Comparison of ENCODE assay signal across 37 cellular contexts in the genomic region with DNA sequence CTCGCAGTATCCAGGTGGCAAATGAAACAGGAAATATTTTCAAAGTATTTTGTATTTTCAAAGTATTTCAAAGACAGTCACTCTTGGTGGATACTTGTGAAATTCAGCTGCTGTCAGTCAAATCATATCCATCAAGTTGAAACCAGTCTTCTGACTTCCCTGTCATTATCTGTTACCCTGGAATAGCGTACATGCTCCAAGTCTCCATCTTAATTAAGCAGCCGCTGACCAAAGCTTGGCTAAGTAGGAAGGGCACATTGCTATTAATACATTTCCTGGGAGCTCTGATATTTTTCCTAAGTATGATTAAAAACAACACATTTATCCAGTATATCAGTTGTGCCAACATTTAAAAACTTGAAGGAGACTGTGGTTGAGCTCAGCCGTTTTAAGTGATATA.
"Had no signal": no experiment of that assay in that cellular context is flagged by ENCODE, and none has a peak within 500 bp of the region (broad histone marks: within the 10 kb centered on the region; RNA-seq: fewer than 3 reads in every experiment).

No MANE protein-coding gene starts in this region.

- H3K27me3 ChIP-seq: adrenal gland, ascending aorta, brain microvascular endothelial cell, breast epithelium, cardiac muscle cell had no signal

- H3K27me3 Mint-ChIP-seq: activated naive CD4-positive, alpha-beta T cell treated with anti-CD3 and anti-CD28 coated beads, Interleukin-2, amount 10 ng/mL, durations not matched to agents 7 days and 5 days; activated naive CD4-positive, alpha-beta T cell treated with anti-CD3 and anti-CD28 coated beads, Interleukin-2, amount 50 U/mL, for 24 hours; activated naive CD8-positive, alpha-beta T cell; activated naive CD8-positive, alpha-beta T cell treated with anti-CD3 and anti-CD28 coated beads for 36 hours; activated naive CD8-positive, alpha-beta T cell treated with anti-CD3 and anti-CD28 coated beads, Interleukin-2, amount 10 ng/mL, durations not matched to agents 7 days and 5 days; activated naive CD8-positive, alpha-beta T cell treated with anti-CD3 and anti-CD28 coated beads, Interleukin-2, amount 50 U/mL, for 24 hours; activated T-cell treated with anti-CD3 and anti-CD28 coated beads, Interleukin-2, amount 50 U/mL, for 24 hours; activated T-helper 17 cell treated with anti-CD3 and anti-CD28 coated beads, Interleukin-2, amount 50 U/mL, for 72 hours; brain had no signal

- DNase-seq: activated effector memory CD4-positive, alpha-beta T cell treated with anti-CD3 and anti-CD28 coated beads, Interleukin-2, amount 50 U/mL, for 16 hours; activated effector memory CD4-positive, alpha-beta T cell treated with Interleukin-2 at 50 U/mL for 16 hours; activated gamma-delta T cell; activated gamma-delta T cell treated with Interleukin-2 at 50 U/mL for 16 hours; activated naive CD4-positive, alpha-beta T cell; activated naive CD4-positive, alpha-beta T cell treated with anti-CD3 and anti-CD28 coated beads for 36 hours; activated naive CD4-positive, alpha-beta T cell treated with anti-CD3 and anti-CD28 coated beads, Interleukin-2, amount 10 ng/mL, durations not matched to agents 7 days and 5 days; activated naive CD4-positive, alpha-beta T cell treated with anti-CD3 and anti-CD28 coated beads, Interleukin-2, amount 50 U/mL, for 16 hours; activated naive CD4-positive, alpha-beta T cell treated with Interleukin-2 at 50 U/mL for 16 hours; activated naive CD8-positive, alpha-beta T cell treated with anti-CD3 and anti-CD28 coated beads for 36 hours; activated naive CD8-positive, alpha-beta T cell treated with anti-CD3 and anti-CD28 coated beads, Interleukin-2, amount 10 ng/mL, durations not matched to agents 7 days and 5 days; activated naive CD8-positive, alpha-beta T cell treated with anti-CD3 and anti-CD28 coated beads, Interleukin-2, amount 50 U/mL, for 24 hours; activated T-cell treated with anti-CD3 and anti-CD28 coated beads for 4 hours; activated T-cell treated with anti-CD3 and anti-CD28 coated beads, Interleukin-2, amount 50 U/mL, for 1 hour; activated T-cell treated with anti-CD3 and anti-CD28 coated beads, Interleukin-2, amount 50 U/mL, for 24 hours; activated T-cell treated with anti-CD3 and anti-CD28 coated beads, Interleukin-2, amount 50 U/mL, for 4 hours; activated T-cell treated with anti-CD3 and anti-CD28 coated beads, Interleukin-2, amount 50 U/mL, for 48 hours; activated T-cell treated with anti-CD3 and anti-CD28 coated beads, Interleukin-2, amount 50 U/mL, for 72 hours; adrenal gland; amniotic stem cell; amygdala; anterior cingulate cortex; aorta; brain microvascular endothelial cell; caudate nucleus; central memory CD4-positive, alpha-beta T cell; cerebellar nuclear complex had no signal

- H3K9me3 ChIP-seq: adrenal gland, ascending aorta, breast epithelium had no signal

- H3K4me3 Mint-ChIP-seq: activated naive CD4-positive, alpha-beta T cell treated with anti-CD3 and anti-CD28 coated beads for 36 hours; activated naive CD4-positive, alpha-beta T cell treated with anti-CD3 and anti-CD28 coated beads, Interleukin-2, amount 10 ng/mL, durations not matched to agents 7 days and 5 days; activated naive CD4-positive, alpha-beta T cell treated with anti-CD3 and anti-CD28 coated beads, Interleukin-2, amount 50 U/mL, for 24 hours; activated naive CD8-positive, alpha-beta T cell; activated naive CD8-positive, alpha-beta T cell treated with anti-CD3 and anti-CD28 coated beads for 36 hours; activated naive CD8-positive, alpha-beta T cell treated with anti-CD3 and anti-CD28 coated beads, Interleukin-2, amount 10 ng/mL, durations not matched to agents 7 days and 5 days; activated naive CD8-positive, alpha-beta T cell treated with anti-CD3 and anti-CD28 coated beads, Interleukin-2, amount 50 U/mL, for 24 hours; activated T-cell treated with anti-CD3 and anti-CD28 coated beads, Interleukin-2, amount 50 U/mL, for 24 hours; activated T-cell treated with anti-CD3 and anti-CD28 coated beads, Interleukin-2, amount 50 U/mL, for 4 hours; activated T-cell treated with anti-CD3 and anti-CD28 coated beads, Interleukin-2, amount 50 U/mL, for 72 hours; activated T-helper 1 cell treated with anti-CD3 and anti-CD28 coated beads, Interleukin-12 subunit alpha, Interleukin-12 subunit beta, Interleukin-2, Interleukin-4 antibody, amounts not matched to agents 30 ng/mL and 10 ng/mL and 1 ng/mL, durations not matched to agents 14 hours and 24 hours and 36 hours; activated T-helper 17 cell treated with anti-CD3 and anti-CD28 coated beads, Interleukin-2, amount 50 U/mL, for 72 hours; brain had no signal

- H3K4me1 Mint-ChIP-seq: activated naive CD4-positive, alpha-beta T cell treated with anti-CD3 and anti-CD28 coated beads, Interleukin-2, amount 10 ng/mL, durations not matched to agents 7 days and 5 days; activated naive CD4-positive, alpha-beta T cell treated with anti-CD3 and anti-CD28 coated beads, Interleukin-2, amount 50 U/mL, for 24 hours; activated naive CD8-positive, alpha-beta T cell treated with anti-CD3 and anti-CD28 coated beads for 36 hours; activated naive CD8-positive, alpha-beta T cell treated with anti-CD3 and anti-CD28 coated beads, Interleukin-2, amount 10 ng/mL, durations not matched to agents 7 days and 5 days; activated naive CD8-positive, alpha-beta T cell treated with anti-CD3 and anti-CD28 coated beads, Interleukin-2, amount 50 U/mL, for 24 hours; activated T-helper 17 cell treated with anti-CD3 and anti-CD28 coated beads, Interleukin-2, amount 50 U/mL, for 72 hours; brain had no signal

- H3K4me3 ChIP-seq: adrenal gland, ascending aorta, breast epithelium, cardiac muscle cell had no signal

- H3K27ac Mint-ChIP-seq: activated naive CD4-positive, alpha-beta T cell treated with anti-CD3 and anti-CD28 coated beads for 36 hours; activated naive CD4-positive, alpha-beta T cell treated with anti-CD3 and anti-CD28 coated beads, Interleukin-2, amount 10 ng/mL, durations not matched to agents 7 days and 5 days; activated naive CD4-positive, alpha-beta T cell treated with anti-CD3 and anti-CD28 coated beads, Interleukin-2, amount 50 U/mL, for 24 hours; activated naive CD4-positive, alpha-beta T cell treated with anti-CD3 and anti-CD28 coated beads, Interleukin-2, amount 50 U/mL, for 72 hours; activated naive CD8-positive, alpha-beta T cell; activated naive CD8-positive, alpha-beta T cell treated with anti-CD3 and anti-CD28 coated beads for 36 hours; activated naive CD8-positive, alpha-beta T cell treated with anti-CD3 and anti-CD28 coated beads, Interleukin-2, amount 10 ng/mL, durations not matched to agents 7 days and 5 days; activated naive CD8-positive, alpha-beta T cell treated with anti-CD3 and anti-CD28 coated beads, Interleukin-2, amount 50 U/mL, for 24 hours; activated T-cell treated with anti-CD3 and anti-CD28 coated beads, Interleukin-2, amount 50 U/mL, for 24 hours; activated T-cell treated with anti-CD3 and anti-CD28 coated beads, Interleukin-2, amount 50 U/mL, for 72 hours; activated T-helper 1 cell treated with anti-CD3 and anti-CD28 coated beads, Interleukin-12 subunit alpha, Interleukin-12 subunit beta, Interleukin-2, Interleukin-4 antibody, amounts not matched to agents 30 ng/mL and 10 ng/mL and 1 ng/mL, durations not matched to agents 14 hours and 24 hours and 36 hours; activated T-helper 17 cell treated with anti-CD3 and anti-CD28 coated beads, Interleukin-2, amount 50 U/mL, for 72 hours; activated T-helper 2 cell treated with anti-CD3 and anti-CD28 coated beads, Interferon-gamma antibody, Interleukin-2, Interleukin-4, amounts not matched to agents 10 μg/mL and 5 μg/mL and 100 μg/mL, durations not matched to agents 14 hours and 24 hours and 36 hours had no signal

- H3K27ac ChIP-seq: adrenal gland, ascending aorta, brain microvascular endothelial cell, breast epithelium, cardiac muscle cell had no signal

- H3K9me3 Mint-ChIP-seq: activated naive CD4-positive, alpha-beta T cell treated with anti-CD3 and anti-CD28 coated beads for 36 hours; activated naive CD4-positive, alpha-beta T cell treated with anti-CD3 and anti-CD28 coated beads, Interleukin-2, amount 10 ng/mL, durations not matched to agents 7 days and 5 days; activated naive CD4-positive, alpha-beta T cell treated with anti-CD3 and anti-CD28 coated beads, Interleukin-2, amount 50 U/mL, for 24 hours; activated naive CD4-positive, alpha-beta T cell treated with anti-CD3 and anti-CD28 coated beads, Interleukin-2, amount 50 U/mL, for 72 hours; activated naive CD8-positive, alpha-beta T cell treated with anti-CD3 and anti-CD28 coated beads for 36 hours; activated naive CD8-positive, alpha-beta T cell treated with anti-CD3 and anti-CD28 coated beads, Interleukin-2, amount 10 ng/mL, durations not matched to agents 7 days and 5 days; activated naive CD8-positive, alpha-beta T cell treated with anti-CD3 and anti-CD28 coated beads, Interleukin-2, amount 50 U/mL, for 24 hours; activated T-cell treated with anti-CD3 and anti-CD28 coated beads, Interleukin-2, amount 50 U/mL, for 24 hours; activated T-cell treated with anti-CD3 and anti-CD28 coated beads, Interleukin-2, amount 50 U/mL, for 4 hours; activated T-cell treated with anti-CD3 and anti-CD28 coated beads, Interleukin-2, amount 50 U/mL, for 72 hours; activated T-helper 1 cell treated with anti-CD3 and anti-CD28 coated beads, Interleukin-12 subunit alpha, Interleukin-12 subunit beta, Interleukin-2, Interleukin-4 antibody, amounts not matched to agents 30 ng/mL and 10 ng/mL and 1 ng/mL, durations not matched to agents 14 hours and 24 hours and 36 hours; activated T-helper 17 cell treated with anti-CD3 and anti-CD28 coated beads, Interleukin-2, amount 50 U/mL, for 72 hours; activated T-helper 2 cell treated with anti-CD3 and anti-CD28 coated beads, Interferon-gamma antibody, Interleukin-2, Interleukin-4, amounts not matched to agents 10 μg/mL and 5 μg/mL and 100 μg/mL, durations not matched to agents 14 hours and 24 hours and 36 hours; brain had no signal

- ATAC-seq: activated naive CD4-positive, alpha-beta T cell treated with anti-CD3 and anti-CD28 coated beads, Interleukin-2, amount 50 U/mL, for 72 hours; activated naive CD8-positive, alpha-beta T cell treated with anti-CD3 and anti-CD28 coated beads, Interleukin-2, amount 50 U/mL, for 24 hours; activated T-cell treated with anti-CD3 and anti-CD28 coated beads, Interleukin-2, amount 50 U/mL, for 4 hours; activated T-cell treated with anti-CD3 and anti-CD28 coated beads, Interleukin-2, amount 50 U/mL, for 72 hours; activated T-helper 17 cell treated with anti-CD3 and anti-CD28 coated beads, Interleukin-2, amount 50 U/mL, for 72 hours had no signal

- H3K4me1 ChIP-seq: adrenal gland, ascending aorta, breast epithelium had no signal
